In genomic region chr16:3306078-3306477, GRCh38 we compare ENCODE assay signal across 1 cellular context.
TF ChIP-seq lines count a peak whose summit lies in the region.

No MANE protein-coding gene starts in this region.

TF ChIP-seq in K562, 482 proteins besides CTCF, POLR2A, EP300 and RAD21:
- peak; percentile 77 for TF ChIP-seq C11orf30 (IDR thresholded peaks at IDR 0.05; ENCODE audit: low read depth)
- peak; percentile 63 for TF ChIP-seq MAFG (tag; conservative IDR thresholded peaks at IDR 0.05)
- peak; percentile 36; the same call in 1 of the 2 replicates for TF ChIP-seq MAFK (IDR thresholded peaks at IDR 0.05; ENCODE audit: low read length)
- no peak for TF ChIP-seq PRPF4 (IDR thresholded peaks at IDR 0.05; ENCODE audit: insufficient read depth, low read depth, low read length, poor library complexity, severe bottlenecking)
- peak; percentile 89 for TF ChIP-seq ZNF316 (IDR thresholded peaks at IDR 0.05)
- TF ChIP-seq ZNF695 (CRISPR knock-in tag; IDR thresholded peaks at IDR 0.05), result no peak
- TF ChIP-seq FOXK1 (CRISPR knock-in tag; IDR thresholded peaks at IDR 0.05; ENCODE audit: borderline replicate concordance), result 0 out of 2 replicates have a peak, but pooled peaks have one; percentile 1
- peak; percentile 71 for TF ChIP-seq MAFF (IDR thresholded peaks at IDR 0.05; ENCODE audit: low read length)
